36 cellular contexts compared by ENCODE assay signal in the genomic region with DNA sequence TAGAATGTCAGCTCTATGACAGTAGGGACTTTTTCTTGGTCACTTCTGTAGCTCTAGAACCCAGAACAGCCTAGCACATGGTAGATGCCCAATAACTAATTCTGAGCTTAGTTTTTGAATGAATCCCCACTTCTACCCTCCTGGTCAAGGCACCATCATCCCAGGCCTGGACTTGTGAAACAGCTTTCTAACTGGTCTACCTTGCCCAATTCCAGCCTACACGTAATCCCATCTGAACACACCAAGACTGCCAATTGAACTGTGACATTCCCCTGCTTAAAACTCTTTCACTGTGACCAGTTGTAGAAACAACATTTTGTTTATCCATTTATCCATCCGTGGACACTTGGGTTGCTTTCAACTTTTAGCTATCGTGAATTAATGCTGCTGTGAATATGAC. TPM values are rescaled to one million over a fixed set of nuclear protein-coding genes. Genes with fewer than 3 reads are reported as not detected.
"Had no signal": no experiment of that assay in that cellular context is flagged by ENCODE, and none has a peak within 500 bp of the region (broad histone marks: within the 10 kb centered on the region; RNA-seq: fewer than 3 reads in every experiment).

No MANE protein-coding gene starts in this region.

- H3K27me3 ChIP-seq: adrenal gland, body of pancreas, brain microvascular endothelial cell, breast epithelium had no signal

- H3K9me3 ChIP-seq: adrenal gland, body of pancreas, breast epithelium had no signal

- DNase-seq: activated B cell treated with CpG ODN at 0.5 μM for 24 hours; activated CD4-positive, alpha-beta memory T cell treated with anti-CD3 and anti-CD28 coated beads for 36 hours; activated CD4-positive, alpha-beta T cell treated with anti-CD3 and anti-CD28 coated beads for 4 hours; activated CD4-positive, alpha-beta T cell treated with anti-CD3 and anti-CD28 coated beads, Interleukin-2, amount 10 ng/mL, durations not matched to agents 24 days and 14 days; activated CD4-positive, alpha-beta T cell treated with anti-CD3 and anti-CD28 coated beads, Interleukin-2, amount 50 U/mL, for 1 hour; activated CD4-positive, alpha-beta T cell treated with anti-CD3 and anti-CD28 coated beads, Interleukin-2, amount 50 U/mL, for 4 hours; activated CD4-positive, CD25-positive, alpha-beta regulatory T cell treated with anti-CD3 and anti-CD28 coated beads, Interleukin-2, amount 50 U/mL, for 72 hours; activated CD8-positive, alpha-beta memory T cell treated with anti-CD3 and anti-CD28 coated beads, Interleukin-2, amount 10 ng/mL, durations not matched to agents 7 days and 5 days; activated CD8-positive, alpha-beta T cell treated with anti-CD3 and anti-CD28 coated beads for 36 hours; activated effector memory CD4-positive, alpha-beta T cell treated with anti-CD3 and anti-CD28 coated beads, Interleukin-2, amount 50 U/mL, for 16 hours; activated gamma-delta T cell treated with Interleukin-2 at 50 U/mL for 16 hours; activated naive CD4-positive, alpha-beta T cell; activated naive CD4-positive, alpha-beta T cell treated with anti-CD3 and anti-CD28 coated beads for 36 hours; activated naive CD4-positive, alpha-beta T cell treated with anti-CD3 and anti-CD28 coated beads, Interleukin-2, amount 50 U/mL, for 16 hours; activated naive CD8-positive, alpha-beta T cell treated with anti-CD3 and anti-CD28 coated beads for 36 hours; activated T-cell treated with anti-CD3 and anti-CD28 coated beads for 4 hours; activated T-cell treated with anti-CD3 and anti-CD28 coated beads, Interleukin-2, amount 50 U/mL, for 1 hour; activated T-cell treated with anti-CD3 and anti-CD28 coated beads, Interleukin-2, amount 50 U/mL, for 4 hours; activated T-cell treated with anti-CD3 and anti-CD28 coated beads, Interleukin-2, amount 50 U/mL, for 72 hours; amniotic stem cell; aorta; body of pancreas; brain microvascular endothelial cell; central memory CD4-positive, alpha-beta T cell; T-helper 1 cell; T-helper 2 cell; T-helper 9 cell had no signal

- H3K27ac ChIP-seq: adrenal gland, body of pancreas, brain microvascular endothelial cell, breast epithelium, VCaP had no signal

- FAIRE-seq: astrocyte, TTC549 had no signal

- H3K4me3 ChIP-seq: adrenal gland, body of pancreas, breast epithelium had no signal

- H3K36me3 ChIP-seq: adrenal gland, brain microvascular endothelial cell, breast epithelium had no signal

- H3K4me1 ChIP-seq: body of pancreas, breast epithelium had no signal

RNA-seq across cellular contexts. Expression of a gene that starts 6.1 kb away (rescaled TPM):
- total RNA-seq: activated B cell treated with CpG ODN at 0.5 μM for 24 hours; activated CD4-positive, alpha-beta memory T cell treated with anti-CD3 and anti-CD28 coated beads for 36 hours; activated CD4-positive, alpha-beta T cell treated with anti-CD3 and anti-CD28 coated beads, Interleukin-2, amount 10 ng/mL, durations not matched to agents 24 days and 14 days; activated CD8-positive, alpha-beta memory T cell treated with anti-CD3 and anti-CD28 coated beads, Interleukin-2, amount 10 ng/mL, durations not matched to agents 7 days and 5 days; activated CD8-positive, alpha-beta T cell treated with anti-CD3 and anti-CD28 coated beads for 36 hours; activated naive CD4-positive, alpha-beta T cell treated with anti-CD3 and anti-CD28 coated beads for 36 hours; activated naive CD4-positive, alpha-beta T cell treated with anti-CD3 and anti-CD28 coated beads, Interleukin-2, amount 50 U/mL, for 72 hours; activated naive CD8-positive, alpha-beta T cell treated with anti-CD3 and anti-CD28 coated beads for 36 hours; activated T-cell treated with anti-CD3 and anti-CD28 coated beads, Interleukin-2, amount 50 U/mL, for 4 hours; activated T-cell treated with anti-CD3 and anti-CD28 coated beads, Interleukin-2, amount 50 U/mL, for 72 hours; activated T-helper 1 cell treated with anti-CD3 and anti-CD28 coated beads, Interleukin-12 subunit alpha, Interleukin-12 subunit beta, Interleukin-2, Interleukin-4 antibody, amounts not matched to agents 30 ng/mL and 10 ng/mL and 1 ng/mL, durations not matched to agents 14 hours and 24 hours and 36 hours; activated T-helper 17 cell treated with anti-CD3 and anti-CD28 coated beads, Interleukin-2, amount 50 U/mL, for 72 hours; astrocyte; body of pancreas; cardiac septum had no signal
- polyA plus RNA-seq: aorta had no signal

RNA-seq across cellular contexts. Expression of a gene that starts 23.7 kb away (rescaled TPM):
- total RNA-seq: activated B cell treated with CpG ODN at 0.5 μM for 24 hours; activated CD4-positive, alpha-beta memory T cell treated with anti-CD3 and anti-CD28 coated beads for 36 hours; activated CD4-positive, alpha-beta T cell treated with anti-CD3 and anti-CD28 coated beads, Interleukin-2, amount 10 ng/mL, durations not matched to agents 24 days and 14 days; activated CD8-positive, alpha-beta T cell treated with anti-CD3 and anti-CD28 coated beads for 36 hours; activated naive CD4-positive, alpha-beta T cell treated with anti-CD3 and anti-CD28 coated beads for 36 hours; activated naive CD4-positive, alpha-beta T cell treated with anti-CD3 and anti-CD28 coated beads, Interleukin-2, amount 50 U/mL, for 72 hours; activated naive CD8-positive, alpha-beta T cell treated with anti-CD3 and anti-CD28 coated beads for 36 hours; activated T-cell treated with anti-CD3 and anti-CD28 coated beads, Interleukin-2, amount 50 U/mL, for 4 hours; activated T-cell treated with anti-CD3 and anti-CD28 coated beads, Interleukin-2, amount 50 U/mL, for 72 hours; activated T-helper 1 cell treated with anti-CD3 and anti-CD28 coated beads, Interleukin-12 subunit alpha, Interleukin-12 subunit beta, Interleukin-2, Interleukin-4 antibody, amounts not matched to agents 30 ng/mL and 10 ng/mL and 1 ng/mL, durations not matched to agents 14 hours and 24 hours and 36 hours; adrenal gland; aorta; astrocyte; body of pancreas; breast epithelium; cardiac septum had no signal
- polyA plus RNA-seq: adrenal gland, aorta had no signal
